26 cellular contexts compared by ENCODE assay signal in genomic region chr9:3215658-3216057, GRCh38.
"Had no signal": no experiment of that assay in that cellular context is flagged by ENCODE, and none has a peak within 500 bp of the region (broad histone marks: within the 10 kb centered on the region; RNA-seq: fewer than 3 reads in every experiment).

No MANE protein-coding gene starts in this region.

- H3K27me3 Mint-ChIP-seq: activated naive CD8-positive, alpha-beta T cell; brain had no signal

- H3K4me1 ChIP-seq: adrenal gland, heart left ventricle, right lobe of liver had no signal

- H3K27ac ChIP-seq: adrenal gland, coronary artery, dorsolateral prefrontal cortex, heart left ventricle, neutrophil, right lobe of liver, thoracic aorta, WERI-Rb-1 had no signal

- H3K9me3 Mint-ChIP-seq: nephron progenitor cell; stimulated activated naive CD8-positive, alpha-beta T cell treated with anti-CD3 and anti-CD28 coated beads, Interleukin-15, Interleukin-2, amounts not matched to agents 100 ng/mL and 50 ng/mL, for 24 hours had no signal

- H3K27ac Mint-ChIP-seq: activated naive CD8-positive, alpha-beta T cell; brain; mesothelial cell of epicardium; nephron progenitor cell; stimulated activated naive CD8-positive, alpha-beta T cell treated with anti-CD3 and anti-CD28 coated beads, Interleukin-15, Interleukin-2, amounts not matched to agents 100 ng/mL and 50 ng/mL, for 24 hours had no signal

- H3K36me3 Mint-ChIP-seq: activated naive CD8-positive, alpha-beta T cell; brain; mesothelial cell of epicardium had no signal

- H3K4me3 Mint-ChIP-seq: activated naive CD8-positive, alpha-beta T cell; brain; mesothelial cell of epicardium; naive B cell; nephron progenitor cell; stimulated activated naive CD8-positive, alpha-beta T cell treated with anti-CD3 and anti-CD28 coated beads, Interleukin-15, Interleukin-2, amounts not matched to agents 100 ng/mL and 50 ng/mL, for 24 hours had no signal

- H3K27me3 ChIP-seq: adrenal gland, dorsolateral prefrontal cortex, heart left ventricle, neutrophil, right lobe of liver had no signal

- ATAC-seq: esophagus mucosa, heart left ventricle, left cardiac atrium, right lobe of liver had no signal

- DNase-seq: activated CD4-positive, alpha-beta T cell treated with anti-CD3 and anti-CD28 coated beads for 48 hours; activated CD4-positive, alpha-beta T cell treated with anti-CD3 and anti-CD28 coated beads, Interleukin-2, amount 50 U/mL, for 48 hours; activated CD8-positive, alpha-beta memory T cell treated with anti-CD3 and anti-CD28 coated beads for 24 hours; activated effector memory CD4-positive, alpha-beta T cell treated with Interleukin-2 at 50 U/mL for 16 hours; activated naive CD4-positive, alpha-beta T cell treated with Interleukin-2 at 50 U/mL for 16 hours; adrenal gland; aorta; dorsolateral prefrontal cortex; heart left ventricle; islet precursor cell; left cardiac atrium; mammary epithelial cell; naive B cell; nephron progenitor cell; right lobe of liver; stimulated activated CD4-positive, alpha-beta T cell treated with anti-CD3 and anti-CD28 coated beads, Interleukin-2, amount 100 ng/mL, for 48 hours; trophoblast cell; WERI-Rb-1 had no signal

- H3K4me1 Mint-ChIP-seq: naive B cell had no signal
